In the genomic region with DNA sequence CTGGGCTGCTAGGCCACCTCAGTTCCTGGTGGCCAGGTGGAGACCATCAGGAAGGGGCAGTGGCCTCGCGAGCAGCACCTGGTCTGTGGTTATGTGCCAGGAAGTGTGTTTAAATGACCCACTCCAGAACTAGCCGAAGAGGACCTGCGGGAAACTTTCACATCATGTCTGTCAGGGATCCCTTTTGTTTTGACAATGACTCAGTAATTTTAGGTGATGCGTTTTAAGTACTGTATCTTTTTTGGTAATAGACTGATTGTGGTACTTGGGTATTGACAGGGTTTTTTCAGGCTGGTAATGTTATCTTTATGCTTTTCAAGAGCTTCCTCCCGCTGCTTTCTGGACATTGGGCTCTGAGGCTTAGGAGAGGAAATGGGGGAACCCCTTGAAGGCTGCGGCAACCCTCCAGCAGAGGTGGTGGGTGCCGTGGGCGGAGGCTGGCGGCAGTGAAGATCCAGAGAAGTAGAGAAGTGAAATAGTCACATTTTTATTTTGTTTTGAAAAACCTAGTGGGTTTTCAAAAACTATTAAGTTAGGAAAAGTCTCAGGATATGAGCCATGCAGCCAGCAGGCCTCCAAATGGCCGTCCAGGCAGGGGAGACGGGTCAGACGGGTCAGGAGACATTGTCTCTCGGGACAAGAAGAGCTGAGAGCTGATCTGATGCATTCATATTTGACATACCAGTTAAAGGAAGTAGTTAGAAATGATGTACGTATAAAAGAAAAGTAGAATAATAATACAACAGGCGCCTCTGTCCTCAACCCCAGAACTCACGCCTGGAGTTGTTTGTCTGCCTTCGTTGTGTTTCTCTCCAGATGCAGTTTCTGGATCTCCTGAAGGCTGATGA, we compare ENCODE assay signal across 8 cellular contexts. TPM values are rescaled to one million over a fixed set of nuclear protein-coding genes. Genes with fewer than 3 reads are reported as not detected.
DNase-seq lines count a peak whose midpoint lies in the region; ATAC-seq and TF ChIP-seq lines count a peak whose summit lies in the region.

No MANE protein-coding gene starts in this region.

- H4K20me1 ChIP-seq in fibroblast of lung (ENCODE audit: control insufficient read depth, extremely low read depth, insufficient read depth, low read length): no peaks in the 10 kb centered on the region

- H3K9ac ChIP-seq in fibroblast of lung (ENCODE audit: insufficient read depth, low read length): no peak overlapping the region

- peaks cover 9% of the 10 kb centered on the region for H3K4me1 ChIP-seq in fibroblast of lung (ENCODE audit: control insufficient read depth, extremely low read depth, insufficient read depth, low read length)

- peaks cover 20% of the 10 kb centered on the region for H3K36me3 Mint-ChIP-seq in T-helper 1 cell treated with Interleukin-12 subunit alpha and Interleukin-12 subunit beta and Interleukin-4 antibody, amounts not matched to agents 30 μg/mL and 1 μg/mL, for 36 hours (ENCODE audit: low read depth)
- H3K36me3 Mint-ChIP-seq in stimulated activated memory B cell treated with anti-CD40 and anti-IgM and Interleukin-4, amounts not matched to agents 10 μg/mL and 1 μg/mL and 100 μg/mL, for 72 hours: peaks cover 28% of the 10 kb centered on the region

- H3K4me3 Mint-ChIP-seq in T-helper 1 cell treated with Interleukin-12 subunit alpha and Interleukin-12 subunit beta and Interleukin-4 antibody, amounts not matched to agents 30 μg/mL and 1 μg/mL, for 36 hours: peak overlapping the region; percentile 63
- peak overlapping the region; percentile 24 for H3K4me3 Mint-ChIP-seq in stimulated activated memory B cell treated with anti-CD40 and anti-IgM and Interleukin-4, amounts not matched to agents 10 μg/mL and 1 μg/mL and 100 μg/mL, for 72 hours

- no peak overlapping the region for H3K4me2 ChIP-seq in fibroblast of lung (ENCODE audit: extremely low read depth, insufficient read depth, low read length)

- no peaks in the 10 kb centered on the region for H3K36me3 ChIP-seq in fibroblast of lung (ENCODE audit: control insufficient read depth, insufficient read depth, low read length)

- ATAC-seq in GM18858 (IDR thresholded peaks at IDR 0.05; ENCODE audit: unreplicated experiment) (peak; percentile 75), HG02678 (IDR thresholded peaks at IDR 0.05; ENCODE audit: unreplicated experiment) (peak; percentile 83)
- ATAC-seq in stimulated activated memory B cell treated with anti-CD40 and anti-IgM and Interleukin-4, amounts not matched to agents 10 μg/mL and 1 μg/mL and 100 μg/mL, for 72 hours: peak; percentile 96

- peaks cover 9% of the 10 kb centered on the region for H3K9me3 Mint-ChIP-seq in T-helper 1 cell treated with Interleukin-12 subunit alpha and Interleukin-12 subunit beta and Interleukin-4 antibody, amounts not matched to agents 30 μg/mL and 1 μg/mL, for 36 hours
- H3K9me3 Mint-ChIP-seq in stimulated activated memory B cell treated with anti-CD40 and anti-IgM and Interleukin-4, amounts not matched to agents 10 μg/mL and 1 μg/mL and 100 μg/mL, for 72 hours: peaks cover 3% of the 10 kb centered on the region

- H3K27me3 ChIP-seq in fibroblast of lung (ENCODE audit: control insufficient read depth, insufficient read depth, low read length): no peaks in the 10 kb centered on the region

- no peak overlapping the region for H3K4me3 ChIP-seq in fibroblast of lung (replicated peaks in 1 of 4; ENCODE audit: control extremely low read depth in 1 of 4, insufficient read depth in 1 of 4, low read depth in 3 of 4, low read length in 4 of 4)

- peaks cover 81% of the 10 kb centered on the region for H3K79me2 ChIP-seq in fibroblast of lung (ENCODE audit: control insufficient read depth, insufficient read depth, low read length)

- H3K27ac ChIP-seq in fibroblast of lung (ENCODE audit: insufficient read depth, low read length): peak overlapping the region; percentile 51

- no peaks in the 10 kb centered on the region for H3K9me3 ChIP-seq in fibroblast of lung (ENCODE audit: control insufficient read depth, insufficient read depth, low read depth, low read length)

- no peaks in the 10 kb centered on the region for H3K27me3 Mint-ChIP-seq in T-helper 1 cell treated with Interleukin-12 subunit alpha and Interleukin-12 subunit beta and Interleukin-4 antibody, amounts not matched to agents 30 μg/mL and 1 μg/mL, for 36 hours (ENCODE audit: low read depth)
- H3K27me3 Mint-ChIP-seq in stimulated activated memory B cell treated with anti-CD40 and anti-IgM and Interleukin-4, amounts not matched to agents 10 μg/mL and 1 μg/mL and 100 μg/mL, for 72 hours: no peaks in the 10 kb centered on the region

- no peak for TF ChIP-seq CTCF in fibroblast of lung (conservative IDR thresholded peaks at IDR 0.05 in 1 of 2, IDR thresholded peaks at IDR 0.05 in 1 of 2; ENCODE audit: low read depth in 1 of 2, low read length in 2 of 2)

- H2AFZ ChIP-seq in fibroblast of lung (ENCODE audit: low read length): no peak overlapping the region

- peak overlapping the region; percentile 85 for H3K27ac Mint-ChIP-seq in T-helper 1 cell treated with Interleukin-12 subunit alpha and Interleukin-12 subunit beta and Interleukin-4 antibody, amounts not matched to agents 30 μg/mL and 1 μg/mL, for 36 hours
- peak overlapping the region; percentile 66 for H3K27ac Mint-ChIP-seq in stimulated activated memory B cell treated with anti-CD40 and anti-IgM and Interleukin-4, amounts not matched to agents 10 μg/mL and 1 μg/mL and 100 μg/mL, for 72 hours

- peak in 1 of 2 donors; percentile 51 for DNase-seq in fibroblast of lung (ENCODE audit: low read depth in 2 of 2)
- no peak for DNase-seq in DMS153 treated with DMSO at 0.1 percent for 48 hours (lab: John Stamatoyannopoulos, UW; ENCODE audit: unreplicated experiment)
- DNase-seq in NCI-H226: no peak
- DNase-seq in NCI-H187 (lab: John Stamatoyannopoulos, UW): no peak

- H3K4me1 Mint-ChIP-seq in T-helper 1 cell treated with Interleukin-12 subunit alpha and Interleukin-12 subunit beta and Interleukin-4 antibody, amounts not matched to agents 30 μg/mL and 1 μg/mL, for 36 hours (ENCODE audit: low read depth): peaks cover 58% of the 10 kb centered on the region
- H3K4me1 Mint-ChIP-seq in stimulated activated memory B cell treated with anti-CD40 and anti-IgM and Interleukin-4, amounts not matched to agents 10 μg/mL and 1 μg/mL and 100 μg/mL, for 72 hours: peaks cover 64% of the 10 kb centered on the region

RNA-seq across cellular contexts. Expression of gene PPP2R2D, which starts 27.7 kb away (rescaled TPM):
- total RNA-seq in fibroblast of lung: 22.1 and 23.3 TPM in 2 replicates
- polyA plus RNA-seq in fibroblast of lung: 25.4 and 31.6 TPM in 2 replicates
- polyA plus RNA-seq in fibroblast of lung (2012): 20.7 and 26.5 TPM in 2 replicates
- polyA minus RNA-seq in fibroblast of lung (ENCODE audit: low replicate concordance): 16.7 and 35.2 TPM in 2 replicates

RNA-seq across cellular contexts. Expression of gene BNIP3, which starts 53.3 kb away (rescaled TPM):
- total RNA-seq in fibroblast of lung: 62.4 and 66.5 TPM in 2 replicates
- 64.4 and 104 TPM in 2 replicates for polyA plus RNA-seq in fibroblast of lung
- 63.8 and 103 TPM in 2 replicates for polyA plus RNA-seq in fibroblast of lung (2012)
- polyA minus RNA-seq in fibroblast of lung (ENCODE audit: low replicate concordance): 8.4 and 12.1 TPM in 2 replicates
